31 cellular contexts compared by ENCODE assay signal in genomic region chr19:7731615-7732014, GRCh38. TPM values are rescaled to one million over a fixed set of nuclear protein-coding genes. Genes with fewer than 3 reads are reported as not detected.
"Had no signal": no experiment of that assay in that cellular context is flagged by ENCODE, and none has a peak within 500 bp of the region (broad histone marks: within the 10 kb centered on the region; RNA-seq: fewer than 3 reads in every experiment).

No MANE protein-coding gene starts in this region.

- H3K36me3 Mint-ChIP-seq: activated CD4-positive, alpha-beta memory T cell treated with anti-CD3 and anti-CD28 coated beads for 36 hours; activated naive CD8-positive, alpha-beta T cell treated with anti-CD3 and anti-CD28 coated beads for 36 hours; immature natural killer cell had no signal

- FAIRE-seq: astrocyte, endothelial cell of umbilical vein had no signal

- H3K27ac ChIP-seq: dorsolateral prefrontal cortex, hepatocyte, left lung, neutrophil, ovary, tibial artery had no signal

- ATAC-seq: effector memory CD8-positive, alpha-beta T cell; esophagus mucosa; left lung; naive thymus-derived CD8-positive, alpha-beta T cell; right cardiac atrium; T-helper 17 cell had no signal

- H2AFZ ChIP-seq: hepatocyte had no signal

- DNase-seq: activated CD4-positive, alpha-beta memory T cell treated with anti-CD3 and anti-CD28 coated beads for 36 hours; activated CD4-positive, alpha-beta T cell treated with anti-CD3 and anti-CD28 coated beads for 48 hours; activated CD4-positive, CD25-positive, alpha-beta regulatory T cell; activated naive CD4-positive, alpha-beta T cell treated with Interleukin-2 at 50 U/mL for 16 hours; activated naive CD8-positive, alpha-beta T cell treated with anti-CD3 and anti-CD28 coated beads for 36 hours; activated T-cell treated with anti-CD3 and anti-CD28 coated beads, Interleukin-2, amount 50 U/mL, for 48 hours; central memory CD4-positive, alpha-beta T cell; dorsolateral prefrontal cortex; effector memory CD8-positive, alpha-beta T cell; foreskin melanocyte; immature natural killer cell; kidney glomerular epithelial cell; left lung; naive thymus-derived CD8-positive, alpha-beta T cell; ovary; stimulated activated CD4-positive, alpha-beta T cell treated with anti-CD3 and anti-CD28 coated beads, Interleukin-12 subunit alpha, Interleukin-12 subunit beta, amount 100 ng/mL, for 4 hours; stimulated activated CD4-positive, alpha-beta T cell treated with anti-CD3 and anti-CD28 coated beads, Interleukin-4, amount 100 ng/mL, for 4 hours; SW 1271; T-helper 17 cell; tibial artery had no signal

- H3K4me1 ChIP-seq: tibial artery had no signal

- H3K36me3 ChIP-seq: left lung, neutrophil, ovary, tibial artery had no signal

- H3K9me3 ChIP-seq: left lung, neutrophil, ovary, tibial artery had no signal

- H3K4me1 Mint-ChIP-seq: immature natural killer cell had no signal

- H3K4me2 ChIP-seq: hepatocyte had no signal

- H3K9me3 Mint-ChIP-seq: activated CD4-positive, alpha-beta memory T cell treated with anti-CD3 and anti-CD28 coated beads for 36 hours; activated naive CD8-positive, alpha-beta T cell treated with anti-CD3 and anti-CD28 coated beads for 36 hours; effector memory CD8-positive, alpha-beta T cell; immature natural killer cell; naive thymus-derived CD8-positive, alpha-beta T cell; stimulated activated naive CD8-positive, alpha-beta T cell treated with anti-CD3 and anti-CD28 coated beads, Interleukin-15, Interleukin-2, amounts not matched to agents 100 ng/mL and 50 ng/mL, for 24 hours had no signal

- H3K27ac Mint-ChIP-seq: activated CD4-positive, alpha-beta memory T cell treated with anti-CD3 and anti-CD28 coated beads for 36 hours; activated naive CD8-positive, alpha-beta T cell treated with anti-CD3 and anti-CD28 coated beads for 36 hours; effector memory CD8-positive, alpha-beta T cell; immature natural killer cell; stimulated activated naive CD8-positive, alpha-beta T cell treated with anti-CD3 and anti-CD28 coated beads, Interleukin-15, Interleukin-2, amounts not matched to agents 100 ng/mL and 50 ng/mL, for 24 hours; T-helper 17 cell had no signal

- H3K27me3 ChIP-seq: ovary had no signal

- H3K4me3 Mint-ChIP-seq: activated CD4-positive, alpha-beta memory T cell treated with anti-CD3 and anti-CD28 coated beads for 36 hours; effector memory CD8-positive, alpha-beta T cell; immature natural killer cell; stimulated activated naive CD8-positive, alpha-beta T cell treated with anti-CD3 and anti-CD28 coated beads, Interleukin-15, Interleukin-2, amounts not matched to agents 100 ng/mL and 50 ng/mL, for 24 hours; T-helper 17 cell had no signal

- H3K79me2 ChIP-seq: hepatocyte had no signal

- H3K4me3 ChIP-seq: hepatocyte, left lung, ovary, tibial artery had no signal

RNA-seq across cellular contexts. Expression of gene CLEC4G, which starts 0.3 kb away (rescaled TPM):
- total RNA-seq: activated CD4-positive, alpha-beta memory T cell treated with anti-CD3 and anti-CD28 coated beads for 36 hours; activated naive CD8-positive, alpha-beta T cell treated with anti-CD3 and anti-CD28 coated beads for 36 hours; astrocyte; endothelial cell of umbilical vein; esophagus mucosa; hepatocyte; lung microvascular endothelial cell; naive thymus-derived CD8-positive, alpha-beta T cell; pulmonary artery endothelial cell; T-helper 17 cell had no signal
- polyA plus RNA-seq: endothelial cell of umbilical vein; hepatocyte; naive thymus-derived CD8-positive, alpha-beta T cell had no signal

RNA-seq across cellular contexts. Expression of gene CD209, which starts 15.7 kb away (rescaled TPM):
- total RNA-seq: activated CD4-positive, alpha-beta memory T cell treated with anti-CD3 and anti-CD28 coated beads for 36 hours; activated naive CD8-positive, alpha-beta T cell treated with anti-CD3 and anti-CD28 coated beads for 36 hours; astrocyte; endothelial cell of umbilical vein; hepatocyte; lung microvascular endothelial cell; pulmonary artery endothelial cell; T-helper 17 cell had no signal
- polyA plus RNA-seq: endothelial cell of umbilical vein; hepatocyte; immature natural killer cell; naive thymus-derived CD8-positive, alpha-beta T cell had no signal

RNA-seq across cellular contexts. Expression of gene FCER2, which starts 29.7 kb away (rescaled TPM):
- total RNA-seq: astrocyte, endothelial cell of umbilical vein, hepatocyte, lung microvascular endothelial cell, pulmonary artery endothelial cell, right cardiac atrium, ureter had no signal
- polyA plus RNA-seq: endothelial cell of umbilical vein, hepatocyte had no signal

RNA-seq across cellular contexts. Expression of gene CLEC4M, which starts 31.4 kb away (rescaled TPM):
- total RNA-seq: activated CD4-positive, alpha-beta memory T cell treated with anti-CD3 and anti-CD28 coated beads for 36 hours; activated naive CD8-positive, alpha-beta T cell treated with anti-CD3 and anti-CD28 coated beads for 36 hours; astrocyte; esophagus mucosa; naive thymus-derived CD8-positive, alpha-beta T cell; right cardiac atrium; skeletal muscle tissue; ureter had no signal
- polyA plus RNA-seq: hepatocyte; immature natural killer cell; naive thymus-derived CD8-positive, alpha-beta T cell; right cardiac atrium had no signal
